8 cellular contexts compared by ENCODE assay signal in genomic region chr3:177905895-177906511, GRCh38.
DNase-seq lines count a peak whose midpoint lies in the region; ATAC-seq, FAIRE-seq and TF ChIP-seq lines count a peak whose summit lies in the region.
"Had no signal": no experiment of that assay in that cellular context is flagged by ENCODE, and none has a peak within 500 bp of the region (broad histone marks: within the 10 kb centered on the region; RNA-seq: fewer than 3 reads in every experiment).

No MANE protein-coding gene starts in this region.

- peak; percentile 74 for ATAC-seq in upper lobe of right lung

- FAIRE-seq in endometrium (lab: Jason Lieb, UNC): peak; percentile 29

- 60 to 85% methylated on average over 2 of the region's 4 CpGs for WGBS in mesodermal cell (ENCODE audit: insufficient coverage in 2 of 2), 2 experiments

- H3K27ac ChIP-seq in mesodermal cell (ENCODE audit: low read depth, low read length, severe bottlenecking) (peak overlapping the region; percentile 87), upper lobe of right lung (peak overlapping the region; percentile 58)

- peak; percentile 96 for DNase-seq in M059J (ENCODE audit: low read depth)
- DNase-seq in upper lobe of right lung: no peak
- no peak for DNase-seq in NCI-H2171 (lab: John Stamatoyannopoulos, UW)
- DNase-seq in stimulated activated CD4-positive, alpha-beta T cell treated with anti-CD3 and anti-CD28 coated beads, Interleukin-2, amount 100 ng/mL, for 24 hours: no peak
- DNase-seq in NCI-H510A (lab: John Stamatoyannopoulos, UW): no peak
- DNase-seq: Kasumi-1 had no signal

- H3K9me3 ChIP-seq in mesodermal cell (ENCODE audit: control insufficient read depth, low read length) (peaks cover 3% of the 10 kb centered on the region), upper lobe of right lung (no peaks in the 10 kb centered on the region)

- TF ChIP-seq CTCF in upper lobe of right lung (IDR thresholded peaks at IDR 0.05): peak; percentile 8

- intact Hi-C loops in upper lobe of right lung (cut with DNase I): no loop called here

- H3K4me1 ChIP-seq in mesodermal cell (ENCODE audit: control insufficient read depth, insufficient read depth, low read length, poor library complexity, severe bottlenecking): peaks cover 20% of the 10 kb centered on the region
- peaks cover 19% of the 10 kb centered on the region for H3K4me1 ChIP-seq in upper lobe of right lung

- H3K27me3 ChIP-seq in upper lobe of right lung: no peaks in the 10 kb centered on the region

- H3K36me3 ChIP-seq in mesodermal cell (ENCODE audit: control insufficient read depth, insufficient read depth, low read length): no peaks in the 10 kb centered on the region
- H3K36me3 ChIP-seq in upper lobe of right lung: no peaks in the 10 kb centered on the region

- H3K4me3 ChIP-seq in mesodermal cell (ENCODE audit: extremely low read depth, insufficient read depth, low read length, poor library complexity, severe bottlenecking): no peak overlapping the region
- H3K4me3 ChIP-seq in upper lobe of right lung: no peak overlapping the region
